1 cellular context compared by ENCODE assay signal in the genomic region with DNA sequence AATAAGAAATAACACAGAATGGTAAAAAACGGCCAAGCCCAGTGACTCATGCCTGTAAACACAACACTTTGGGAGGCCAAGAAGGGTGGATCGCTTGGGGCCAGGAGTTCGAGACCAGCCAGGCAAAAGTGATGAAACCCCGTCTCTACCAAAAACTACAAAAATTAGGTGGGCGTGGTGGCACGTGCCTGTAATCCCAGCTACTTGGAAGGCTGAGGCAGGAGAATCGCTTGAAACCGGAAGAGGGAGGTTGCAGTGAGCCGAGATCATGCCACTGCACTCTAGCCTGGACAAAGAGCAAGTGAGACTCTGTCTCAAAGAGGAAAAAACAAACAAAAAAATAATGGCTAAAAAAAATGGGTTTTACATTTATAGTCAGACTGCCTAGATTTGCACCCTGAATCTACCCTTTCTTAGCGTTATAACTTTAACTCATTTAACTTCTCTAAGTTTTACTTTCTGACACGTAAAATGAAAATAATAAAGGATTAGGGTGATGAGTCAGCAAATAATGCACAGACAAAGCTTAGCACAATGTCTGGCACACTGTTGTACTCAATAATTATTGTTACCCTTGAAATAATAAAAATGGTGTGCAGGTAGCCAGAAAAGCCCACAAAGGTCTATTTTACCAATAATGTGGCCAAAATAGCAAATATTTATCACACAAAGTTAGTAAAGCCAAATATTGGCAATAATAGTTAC.
TF ChIP-seq lines count a peak whose summit lies in the region.

No MANE protein-coding gene starts in this region.

TF ChIP-seq in GM12878, 131 proteins besides CTCF, POLR2A, EP300 and RAD21 (continued from another document):
- no peak for TF ChIP-seq ZNF687 (IDR thresholded peaks at IDR 0.05)
- TF ChIP-seq, protein P1, sequence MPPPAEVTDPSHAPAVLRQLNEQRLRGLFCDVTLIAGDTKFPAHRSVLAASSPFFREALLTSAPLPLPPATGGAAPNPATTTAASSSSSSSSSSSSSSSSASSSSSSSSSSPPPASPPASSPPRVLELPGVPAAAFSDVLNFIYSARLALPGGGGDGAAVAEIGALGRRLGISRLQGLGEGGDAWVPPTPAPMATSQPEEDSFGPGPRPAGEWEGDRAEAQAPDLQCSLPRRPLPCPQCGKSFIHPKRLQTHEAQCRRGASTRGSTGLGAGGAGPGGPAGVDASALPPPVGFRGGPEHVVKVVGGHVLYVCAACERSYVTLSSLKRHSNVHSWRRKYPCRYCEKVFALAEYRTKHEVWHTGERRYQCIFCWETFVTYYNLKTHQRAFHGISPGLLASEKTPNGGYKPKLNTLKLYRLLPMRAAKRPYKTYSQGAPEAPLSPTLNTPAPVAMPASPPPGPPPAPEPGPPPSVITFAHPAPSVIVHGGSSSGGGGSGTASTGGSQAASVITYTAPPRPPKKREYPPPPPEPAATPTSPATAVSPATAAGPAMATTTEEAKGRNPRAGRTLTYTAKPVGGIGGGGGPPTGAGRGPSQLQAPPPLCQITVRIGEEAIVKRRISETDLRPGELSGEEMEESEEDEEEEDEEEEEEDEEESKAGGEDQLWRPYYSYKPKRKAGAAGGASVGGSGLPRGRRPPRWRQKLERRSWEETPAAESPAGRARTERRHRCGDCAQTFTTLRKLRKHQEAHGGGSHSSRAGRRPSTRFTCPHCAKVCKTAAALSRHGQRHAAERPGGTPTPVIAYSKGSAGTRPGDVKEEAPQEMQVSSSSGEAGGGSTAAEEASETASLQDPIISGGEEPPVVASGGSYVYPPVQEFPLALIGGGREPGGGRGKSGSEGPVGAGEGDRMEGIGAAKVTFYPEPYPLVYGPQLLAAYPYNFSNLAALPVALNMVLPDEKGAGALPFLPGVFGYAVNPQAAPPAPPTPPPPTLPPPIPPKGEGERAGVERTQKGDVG (CRISPR knock-in tag; IDR thresholded peaks at IDR 0.05), result no peak
- no peak for TF ChIP-seq HDAC2 (IDR thresholded peaks at IDR 0.05)
- no peak for TF ChIP-seq DPF2 (IDR thresholded peaks at IDR 0.05)
- no peak for TF ChIP-seq BCL11A (IDR thresholded peaks at IDR 0.05; ENCODE audit: low read depth, low read length)
- TF ChIP-seq SREBF1 (IDR thresholded peaks at IDR 0.05; ENCODE audit: low read length), result no peak
- TF ChIP-seq HCFC1 (IDR thresholded peaks at IDR 0.05; ENCODE audit: low read length), result no peak
- TF ChIP-seq PAX8 (IDR thresholded peaks at IDR 0.05), result no peak
- no peak for TF ChIP-seq NFYA (IDR thresholded peaks at IDR 0.05; ENCODE audit: borderline replicate concordance, low read depth, low read length)
- no peak for TF ChIP-seq ASH2L (IDR thresholded peaks at IDR 0.05; ENCODE audit: borderline replicate concordance, low read depth)
